15 cellular contexts compared by ENCODE assay signal in the genomic region with DNA sequence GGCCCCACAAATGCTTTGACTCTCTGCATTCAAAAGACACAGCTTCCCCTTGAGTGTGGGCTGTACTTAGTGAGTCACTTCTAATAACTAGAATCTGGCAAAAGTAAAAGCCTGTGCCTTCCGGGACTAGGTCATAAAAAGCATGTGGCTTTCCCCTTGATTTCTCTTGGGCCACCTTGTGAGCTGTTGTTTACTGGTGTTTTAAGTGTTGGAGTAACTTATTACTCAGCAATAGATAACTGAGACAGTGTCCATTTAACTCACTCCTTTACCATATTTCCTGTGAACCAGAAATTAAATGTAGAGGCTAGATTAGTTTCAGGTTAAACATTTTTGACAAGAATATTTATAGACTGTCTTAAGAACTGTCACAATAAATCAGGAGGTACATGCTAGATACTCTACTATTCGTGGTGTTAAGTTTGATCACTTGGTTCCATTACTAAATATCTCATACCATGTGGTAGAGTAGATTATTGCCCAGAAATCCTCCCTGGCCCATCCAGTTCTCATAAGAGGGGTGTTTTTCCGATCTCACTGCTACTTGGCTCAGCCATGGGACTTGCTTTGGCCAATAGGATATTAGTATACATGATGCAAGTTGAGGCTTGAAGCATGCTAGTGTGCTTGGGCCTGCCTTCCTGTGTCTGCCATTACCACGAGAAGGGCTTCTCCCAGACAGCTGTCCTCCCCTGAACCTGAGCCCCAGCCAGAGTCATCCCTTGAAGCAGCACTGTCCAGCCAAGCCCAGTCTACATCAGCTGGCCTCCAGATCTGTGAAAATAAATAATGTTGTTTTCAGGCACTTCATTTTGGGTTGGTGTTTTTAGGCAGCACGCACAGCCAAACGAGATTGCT. TPM values are rescaled to one million over a fixed set of nuclear protein-coding genes. Genes with fewer than 3 reads are reported as not detected.
A peak's percentile ranks its signal among the peaks of the same experiment; 100 is the strongest.
DNase-seq lines count a peak whose midpoint lies in the region; ATAC-seq and TF ChIP-seq lines count a peak whose summit lies in the region.
"Had no signal": no experiment of that assay in that cellular context is flagged by ENCODE, and none has a peak within 500 bp of the region (broad histone marks: within the 10 kb centered on the region; RNA-seq: fewer than 3 reads in every experiment).

No MANE protein-coding gene starts in this region.

- intact Hi-C loops in transverse colon (cut with DNase I; ENCODE audit: low total_unique reads): no loop called here

- peak in 1 of 2 donors; percentile 5 for DNase-seq in activated T-cell treated with anti-CD3 and anti-CD28 coated beads, Interleukin-2, amount 50 U/mL, for 72 hours
- no peak for DNase-seq in activated T-cell treated with anti-CD3 and anti-CD28 coated beads, Interleukin-2, amount 50 U/mL, for 4 hours
- peak; percentile 52 for DNase-seq in RKO (ENCODE audit: low spot score)
- no peak for DNase-seq in transverse colon
- no peak for DNase-seq in CD1c-positive myeloid dendritic cell (ENCODE audit: extremely low spot score)
- DNase-seq: activated CD4-positive, alpha-beta T cell treated with anti-CD3 and anti-CD28 coated beads, Interleukin-2, amount 50 U/mL, for 48 hours; caudate nucleus; naive B cell; NCI-H1105 treated with DMSO at 0.1 percent for 48 hours; Right ventricle myocardium superior; stimulated activated CD4-positive, alpha-beta T cell treated with anti-CD3 and anti-CD28 coated beads, Interleukin-4, amount 100 ng/mL, for 4 hours had no signal

- peak; percentile 44 to 87 for ATAC-seq in activated T-cell treated with anti-CD3 and anti-CD28 coated beads, Interleukin-2, amount 50 U/mL, for 72 hours (replicated peaks in 1 of 2)
- no peak for ATAC-seq in activated T-cell treated with anti-CD3 and anti-CD28 coated beads, Interleukin-2, amount 50 U/mL, for 4 hours
- peak; percentile 82 for ATAC-seq in HG02938 (IDR thresholded peaks at IDR 0.05; ENCODE audit: unreplicated experiment)
- ATAC-seq in stimulated activated memory B cell treated with anti-CD40 and anti-IgM and Interleukin-4, amounts not matched to agents 10 μg/mL and 1 μg/mL and 100 μg/mL, for 72 hours: peak; percentile 54
- no peak for ATAC-seq in HG03521 (IDR thresholded peaks at IDR 0.05; ENCODE audit: unreplicated experiment)

- no peak for TF ChIP-seq POLR2A in transverse colon (IDR thresholded peaks at IDR 0.05)

- H3K27ac ChIP-seq in transverse colon: no peak overlapping the region

- H3K36me3 Mint-ChIP-seq in activated T-cell treated with anti-CD3 and anti-CD28 coated beads, Interleukin-2, amount 50 U/mL, for 72 hours (ENCODE audit: insufficient read depth in 2 of 2): no peaks in the 10 kb centered on the region
- no peaks in the 10 kb centered on the region for H3K36me3 Mint-ChIP-seq in activated T-cell treated with anti-CD3 and anti-CD28 coated beads, Interleukin-2, amount 50 U/mL, for 4 hours (ENCODE audit: insufficient read depth)
- no peaks in the 10 kb centered on the region for H3K36me3 Mint-ChIP-seq in stimulated activated memory B cell treated with anti-CD40 and anti-IgM and Interleukin-4, amounts not matched to agents 10 μg/mL and 1 μg/mL and 100 μg/mL, for 72 hours
- H3K36me3 Mint-ChIP-seq: naive B cell had no signal

- H3K4me3 ChIP-seq in transverse colon: no peak overlapping the region
- H3K4me3 ChIP-seq: HAP-1 had no signal

- TF ChIP-seq EP300 in transverse colon (IDR thresholded peaks at IDR 0.05; ENCODE audit: low read depth): no peak

- TF ChIP-seq CTCF in transverse colon (IDR thresholded peaks at IDR 0.05): no peak

- peaks cover 6% of the 10 kb centered on the region for H3K27me3 Mint-ChIP-seq in activated T-cell treated with anti-CD3 and anti-CD28 coated beads, Interleukin-2, amount 50 U/mL, for 72 hours (ENCODE audit: low read depth)
- peaks cover 2% of the 10 kb centered on the region for H3K27me3 Mint-ChIP-seq in activated T-cell treated with anti-CD3 and anti-CD28 coated beads, Interleukin-2, amount 50 U/mL, for 4 hours (ENCODE audit: low read depth)
- peaks cover 19% of the 10 kb centered on the region for H3K27me3 Mint-ChIP-seq in stimulated activated memory B cell treated with anti-CD40 and anti-IgM and Interleukin-4, amounts not matched to agents 10 μg/mL and 1 μg/mL and 100 μg/mL, for 72 hours

- in situ Hi-C loops in transverse colon (cut with MboI; ENCODE audit: low pct_ligation_motif_present in 1 of 4, low pct_unique_long_range_greater_than_20kb in 1 of 4, low sequenced_read_pairs in 3 of 4): no loop called here

- H3K27me3 ChIP-seq in transverse colon: no peaks in the 10 kb centered on the region

- H3K4me1 ChIP-seq in transverse colon: no peaks in the 10 kb centered on the region
- H3K4me1 ChIP-seq: HAP-1 had no signal

- no peak overlapping the region for H3K4me3 Mint-ChIP-seq in activated T-cell treated with anti-CD3 and anti-CD28 coated beads, Interleukin-2, amount 50 U/mL, for 72 hours
- H3K4me3 Mint-ChIP-seq in activated T-cell treated with anti-CD3 and anti-CD28 coated beads, Interleukin-2, amount 50 U/mL, for 4 hours: no peak overlapping the region
- H3K4me3 Mint-ChIP-seq in stimulated activated memory B cell treated with anti-CD40 and anti-IgM and Interleukin-4, amounts not matched to agents 10 μg/mL and 1 μg/mL and 100 μg/mL, for 72 hours: no peak overlapping the region

- H3K4me1 Mint-ChIP-seq in activated T-cell treated with anti-CD3 and anti-CD28 coated beads, Interleukin-2, amount 50 U/mL, for 72 hours (ENCODE audit: low read depth): no peaks in the 10 kb centered on the region
- no peaks in the 10 kb centered on the region for H3K4me1 Mint-ChIP-seq in activated T-cell treated with anti-CD3 and anti-CD28 coated beads, Interleukin-2, amount 50 U/mL, for 4 hours (ENCODE audit: low read depth)
- H3K4me1 Mint-ChIP-seq in stimulated activated memory B cell treated with anti-CD40 and anti-IgM and Interleukin-4, amounts not matched to agents 10 μg/mL and 1 μg/mL and 100 μg/mL, for 72 hours: peaks cover 5% of the 10 kb centered on the region

- no peaks in the 10 kb centered on the region for H3K9me3 ChIP-seq in transverse colon
- H3K9me3 ChIP-seq: HAP-1 had no signal

- H3K9me3 Mint-ChIP-seq in activated T-cell treated with anti-CD3 and anti-CD28 coated beads, Interleukin-2, amount 50 U/mL, for 72 hours: no peaks in the 10 kb centered on the region
- no peaks in the 10 kb centered on the region for H3K9me3 Mint-ChIP-seq in activated T-cell treated with anti-CD3 and anti-CD28 coated beads, Interleukin-2, amount 50 U/mL, for 4 hours
- peaks cover 6% of the 10 kb centered on the region for H3K9me3 Mint-ChIP-seq in stimulated activated memory B cell treated with anti-CD40 and anti-IgM and Interleukin-4, amounts not matched to agents 10 μg/mL and 1 μg/mL and 100 μg/mL, for 72 hours
- H3K9me3 Mint-ChIP-seq: naive B cell had no signal

- H3K27ac Mint-ChIP-seq in activated T-cell treated with anti-CD3 and anti-CD28 coated beads, Interleukin-2, amount 50 U/mL, for 72 hours: no peak overlapping the region
- no peak overlapping the region for H3K27ac Mint-ChIP-seq in stimulated activated memory B cell treated with anti-CD40 and anti-IgM and Interleukin-4, amounts not matched to agents 10 μg/mL and 1 μg/mL and 100 μg/mL, for 72 hours
- H3K27ac Mint-ChIP-seq: naive B cell had no signal

- H3K36me3 ChIP-seq in transverse colon: no peaks in the 10 kb centered on the region
- H3K36me3 ChIP-seq: HAP-1 had no signal

- WGBS in transverse colon (ENCODE audit: low coverage in 1 of 2), 2 donors: 57 to 77% methylated on average over 3 to 6 of the region's 6 CpGs

RNA-seq across cellular contexts. Expression of gene CMBL, which starts 10.4 kb away (rescaled TPM):
- total RNA-seq in activated T-cell treated with anti-CD3 and anti-CD28 coated beads, Interleukin-2, amount 50 U/mL, for 72 hours: 1 to 10 TPM; 1.2 to 1.7 TPM
- under 1 TPM; 0.76 to 0.94 (median 0.90) TPM for total RNA-seq in activated T-cell treated with anti-CD3 and anti-CD28 coated beads, Interleukin-2, amount 50 U/mL, for 4 hours
- 10 to 100 TPM; 36.6 to 87.6 (median 60.9) TPM for total RNA-seq in transverse colon

RNA-seq across cellular contexts. Expression of gene MARCHF6, which starts 35.4 kb away (rescaled TPM):
- total RNA-seq in activated T-cell treated with anti-CD3 and anti-CD28 coated beads, Interleukin-2, amount 50 U/mL, for 72 hours: 100 to 1,000 TPM; 138 to 151 TPM
- total RNA-seq in activated T-cell treated with anti-CD3 and anti-CD28 coated beads, Interleukin-2, amount 50 U/mL, for 4 hours: 100 to 1,000 TPM in 1 of 3 donors, 10 to 100 TPM in 2; 94.5 to 110 (median 96.7) TPM
- total RNA-seq in transverse colon: 100 to 1,000 TPM in 3 of 4 donors, 10 to 100 TPM in 1; 93.5 to 177 (median 111) TPM

Comparison
In these comparisons a context has a peak if more than half of its experiments do, and no peak if none do; other contexts are left out.
1. ATAC-seq: peak in activated T-cell treated with anti-CD3 and anti-CD28 coated beads, Interleukin-2, amount 50 U/mL, for 72 hours (2 of 2), HG02938 (single experiment) and stimulated activated memory B cell treated with anti-CD40 and anti-IgM and Interleukin-4, amounts not matched to agents 10 μg/mL and 1 μg/mL and 100 μg/mL, for 72 hours (single experiment); none in activated T-cell treated with anti-CD3 and anti-CD28 coated beads, Interleukin-2, amount 50 U/mL, for 4 hours (0 of 2) and HG03521 (single experiment).
2. RNA of gene CMBL, which starts 10.4 kb away (total RNA-seq): 36.6 to 87.6 TPM in transverse colon; 1.2 to 1.7 TPM in activated T-cell treated with anti-CD3 and anti-CD28 coated beads, Interleukin-2, amount 50 U/mL, for 72 hours and 0.76 to 0.94 TPM in activated T-cell treated with anti-CD3 and anti-CD28 coated beads, Interleukin-2, amount 50 U/mL, for 4 hours; every median in the first group is over 10 times any median in the second.